ENCODE assay signal across 26 cellular contexts in the genomic region with DNA sequence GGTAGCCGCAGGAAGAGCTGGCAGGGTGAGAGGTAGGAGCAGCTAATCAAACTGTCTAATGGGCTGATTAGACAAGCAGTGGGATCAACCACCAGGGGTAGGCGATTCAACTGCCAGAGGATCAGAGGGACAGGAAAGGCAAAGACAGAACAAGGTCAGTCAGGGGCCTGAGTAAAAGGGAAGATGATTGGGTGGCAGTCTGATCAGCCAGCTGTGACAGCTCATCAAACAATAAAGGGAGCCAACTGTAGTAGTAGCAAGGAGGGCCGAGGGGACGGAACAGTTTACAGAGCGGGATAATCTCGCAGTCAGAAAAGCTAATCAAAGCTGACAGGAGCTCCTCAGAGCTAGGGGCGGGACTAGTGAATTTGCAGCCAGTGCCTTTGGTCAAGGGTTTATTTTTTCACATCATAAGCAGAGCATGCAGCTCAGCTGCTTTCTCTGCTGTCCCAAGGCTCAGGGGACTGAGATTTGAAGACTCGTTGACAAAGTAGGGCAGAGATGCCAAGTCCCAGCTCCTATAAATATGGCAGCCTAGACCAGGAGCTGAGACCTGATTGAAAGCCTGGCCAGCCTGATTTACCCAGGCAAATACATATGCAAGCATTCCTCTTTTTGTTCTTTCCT.
DNase-seq lines count a peak whose midpoint lies in the region; ATAC-seq, FAIRE-seq and TF ChIP-seq lines count a peak whose summit lies in the region.
"Had no signal": no experiment of that assay in that cellular context is flagged by ENCODE, and none has a peak within 500 bp of the region (broad histone marks: within the 10 kb centered on the region; RNA-seq: fewer than 3 reads in every experiment).

No MANE protein-coding gene starts in this region.

- TF ChIP-seq CTCF in GM12865 (IDR thresholded peaks at IDR 0.05; ENCODE audit: insufficient read depth, low read depth, low read length, missing control alignments): no peak
- no peak for TF ChIP-seq CTCF in H1 (IDR thresholded peaks at IDR 0.05; ENCODE audit: control extremely low read depth in 1 of 3, insufficient read depth in 1 of 3, low read depth in 1 of 3, low read length in 3 of 3)
- TF ChIP-seq CTCF in ovary (IDR thresholded peaks at IDR 0.05): no peak

- no peak overlapping the region for H3K4me3 ChIP-seq in GM12865 (ENCODE audit: low read depth, low read length)
- H3K4me3 ChIP-seq in H1 (ENCODE audit: extremely low read depth in 1 of 4, insufficient read depth in 2 of 4, low read depth in 3 of 4, low read length in 4 of 4): no peak overlapping the region
- H3K4me3 ChIP-seq in neuronal stem cell (ENCODE audit: low read length in 2 of 2): no peak overlapping the region
- no peak overlapping the region for H3K4me3 ChIP-seq in ovary
- H3K4me3 ChIP-seq: gastroesophageal sphincter, smooth muscle cell, thoracic aorta, uterus had no signal

- H3K36me3 ChIP-seq in H1 (ENCODE audit: control insufficient read depth in 2 of 4, insufficient read depth in 4 of 4, low read length in 3 of 4) (no peaks in the 10 kb centered on the region), neuronal stem cell (replicated peaks in 1 of 2; ENCODE audit: control insufficient read depth in 2 of 2, insufficient read depth in 2 of 2, low read length in 2 of 2) (no peaks in the 10 kb centered on the region), ovary (no peaks in the 10 kb centered on the region)
- H3K36me3 ChIP-seq: gastroesophageal sphincter, thoracic aorta, uterus had no signal

- CTCF ChIA-PET in H1 (lab: Charles Lee; ENCODE audit: partially characterized antibody): interaction anchor here (1.0 to 1.2 kb wide), 2 partner anchors 161 to 299 kb away, joined by 3 read pairs; no protein-coding TSS in a partner anchor

- 90% methylated on average over 8 of the region's 8 CpGs; no CpG with 5 or more reads in 1 of the 2 experiments for WGBS in H1 (ENCODE audit: extremely low coverage in 1 of 2, insufficient coverage in 1 of 2, insufficient read length in 1 of 2, insufficient replicate concordance in 2 of 2, low coverage in 1 of 2, low lambda C conversion rate in 2 of 2, missing lambda C conversion rate in 1 of 2), 2 experiments
- WGBS in neuronal stem cell (ENCODE audit: extremely low coverage in 2 of 2, insufficient read length in 2 of 2, insufficient replicate concordance in 1 of 2), 2 donors: no CpG with 5 or more reads among the region's 8 CpGs
- 63 to 76% (median 63%) methylated on average over 8 of the region's 8 CpGs for WGBS in ovary, 3 donors

- no peak for FAIRE-seq in H1 (lab: Jason Lieb, UNC)

- H3K18ac ChIP-seq in H1 (ENCODE audit: extremely low read depth, low read length): no peak overlapping the region
- H3K18ac ChIP-seq in neuronal stem cell (ENCODE audit: low read length): no peak overlapping the region

- no peaks in the 10 kb centered on the region for H4K20me1 ChIP-seq in H1 (replicated peaks in 1 of 2; ENCODE audit: control insufficient read depth in 1 of 2, insufficient read depth in 2 of 2, low read length in 2 of 2)

- no peaks in the 10 kb centered on the region for H3K23me2 ChIP-seq in H1 (ENCODE audit: low read depth, low read length)

- H3K56ac ChIP-seq in H1 (replicated peaks; ENCODE audit: insufficient read length, low read depth, low read length): no peak overlapping the region

- H2BK12ac ChIP-seq in H1 (ENCODE audit: low read depth, low read length) (no peak overlapping the region), neuronal stem cell (ENCODE audit: low read length) (no peak overlapping the region)

- no peaks in the 10 kb centered on the region for H3K4me1 ChIP-seq in H1 (replicated peaks in 1 of 4; ENCODE audit: control insufficient read depth in 3 of 4, insufficient read depth in 4 of 4, low read length in 3 of 4)
- no peaks in the 10 kb centered on the region for H3K4me1 ChIP-seq in neuronal stem cell (ENCODE audit: control insufficient read depth in 2 of 2, insufficient read depth in 1 of 2, low read depth in 1 of 2, low read length in 2 of 2)
- no peaks in the 10 kb centered on the region for H3K4me1 ChIP-seq in ovary (ENCODE audit: insufficient read depth)
- H3K4me1 ChIP-seq: gastroesophageal sphincter, uterus had no signal

- H3K23ac ChIP-seq in H1 (ENCODE audit: insufficient read length): no peak overlapping the region
- H3K23ac ChIP-seq in neuronal stem cell (ENCODE audit: low read depth, low read length, poor library complexity): no peak overlapping the region

- DNase-seq in GM12865 (ENCODE audit: low read depth) (peak; percentile 5), NCI-H82 treated with DMSO at 0.1 percent for 48 hours (lab: John Stamatoyannopoulos, UW; ENCODE audit: unreplicated experiment) (peak; percentile 3), H1 (ENCODE audit: low read depth in 1 of 2, low spot score in 2 of 2) (peak in 1 of 2 experiments; percentile 44), neuronal stem cell (ENCODE audit: low spot score) (no peak), ovary (no peak), DMS 273 (lab: John Stamatoyannopoulos, UW; ENCODE audit: unreplicated experiment) (no peak)
- DNase-seq: ACHN; activated CD8-positive, alpha-beta T cell treated with anti-CD3 and anti-CD28 coated beads, Interleukin-2, amount 10 ng/mL, durations not matched to agents 7 days and 5 days; activated naive CD4-positive, alpha-beta T cell treated with anti-CD3 and anti-CD28 coated beads, Interleukin-2, amount 50 U/mL, for 16 hours; amygdala; DMS153; immature natural killer cell; IMR-90; left cardiac atrium; NCI-H1436; NCI-H2081 treated with DMSO at 0.1 percent for 48 hours; NCI-H345; NCI-H748 treated with DMSO at 0.1 percent for 48 hours; right cardiac atrium; stimulated activated CD8-positive, alpha-beta memory T cell treated with anti-CD3 and anti-CD28 coated beads, Interleukin-4, amount 100 ng/mL, for 48 hours; stimulated activated naive CD8-positive, alpha-beta T cell treated with anti-CD3 and anti-CD28 coated beads, Interleukin-15, amount 100 ng/mL, for 72 hours; uterus had no signal

- no peaks in the 10 kb centered on the region for H3K79me1 ChIP-seq in H1 (ENCODE audit: low read depth, low read length)
- H3K79me1 ChIP-seq in neuronal stem cell (ENCODE audit: low read depth, low read length): no peaks in the 10 kb centered on the region

- no peak overlapping the region for H3K4me2 ChIP-seq in H1 (ENCODE audit: insufficient read depth in 1 of 2, low read depth in 2 of 2, low read length in 2 of 2)
- H3K4me2 ChIP-seq in neuronal stem cell (ENCODE audit: insufficient read depth, low read length, poor library complexity, severe bottlenecking): no peak overlapping the region
- H3K4me2 ChIP-seq: smooth muscle cell had no signal

- H2BK20ac ChIP-seq in H1 (ENCODE audit: low read length): no peak overlapping the region

- POLR2A ChIA-PET in H1 (lab: Charles Lee; ENCODE audit: partially characterized antibody): no interaction called here

- 0 out of 2 replicates have a peak overlapping the region, but pooled peaks have one; percentile 46 for H2BK15ac ChIP-seq in H1 (ENCODE audit: low read length)
- H2BK15ac ChIP-seq in neuronal stem cell (ENCODE audit: low read length): no peak overlapping the region

- no peak for TF ChIP-seq EP300 in H1 (IDR thresholded peaks at IDR 0.05; ENCODE audit: borderline replicate concordance in 1 of 2, low read depth in 2 of 2, low read length in 2 of 2)
- no peak for TF ChIP-seq EP300 in ovary (IDR thresholded peaks at IDR 0.05)

- H2BK120ac ChIP-seq in H1 (replicated peaks; ENCODE audit: low read depth, low read length) (no peak overlapping the region), neuronal stem cell (ENCODE audit: low read depth, low read length) (no peak overlapping the region)

- H4K8ac ChIP-seq in H1 (ENCODE audit: extremely low read depth, insufficient read depth, low read length) (no peak overlapping the region), neuronal stem cell (ENCODE audit: low read depth, low read length) (no peak overlapping the region)

- H3K9me3 ChIP-seq in H1 (ENCODE audit: insufficient read depth in 2 of 2, low read depth in 1 of 2, low read length in 1 of 2): no peaks in the 10 kb centered on the region
- no peaks in the 10 kb centered on the region for H3K9me3 ChIP-seq in neuronal stem cell (replicated peaks in 1 of 2; ENCODE audit: control insufficient read depth in 2 of 2, insufficient read depth in 1 of 2, low read depth in 1 of 2, low read length in 2 of 2)
- no peaks in the 10 kb centered on the region for H3K9me3 ChIP-seq in ovary
- H3K9me3 ChIP-seq: gastroesophageal sphincter, thoracic aorta, uterus had no signal

- H3K14ac ChIP-seq in H1 (ENCODE audit: insufficient read length) (no peak overlapping the region), neuronal stem cell (ENCODE audit: low read length) (no peak overlapping the region)

- peaks cover 0 to 1% (median 0%) of the 10 kb centered on the region in 4 experiments; a peak in 1 of 7 replicates for H3K27me3 ChIP-seq in H1 (replicated peaks in 1 of 4; ENCODE audit: control insufficient read depth in 3 of 4, extremely low read depth in 1 of 4, insufficient read depth in 3 of 4, low read length in 3 of 4)
- no peaks in the 10 kb centered on the region for H3K27me3 ChIP-seq in neuronal stem cell (ENCODE audit: control insufficient read depth in 3 of 3, insufficient read depth in 3 of 3, low read depth in 1 of 3, low read length in 3 of 3)
- H3K27me3 ChIP-seq in ovary: no peaks in the 10 kb centered on the region
- H3K27me3 ChIP-seq: gastroesophageal sphincter, uterus had no signal

- H4K91ac ChIP-seq in H1 (replicated peaks; ENCODE audit: insufficient read length, low read length): no peak overlapping the region
- H4K91ac ChIP-seq in neuronal stem cell (ENCODE audit: low read depth, low read length, poor library complexity): no peak overlapping the region

- H2AK5ac ChIP-seq in H1 (ENCODE audit: low read depth, low read length) (no peak overlapping the region), neuronal stem cell (ENCODE audit: low read depth, low read length) (peak overlapping the region; percentile 6)

- H3K27ac ChIP-seq in H1 (ENCODE audit: low read depth, low read length): no peak overlapping the region
- H3K27ac ChIP-seq in neuronal stem cell (replicated peaks; ENCODE audit: low read length): no peak overlapping the region
- no peak overlapping the region for H3K27ac ChIP-seq in ovary
- H3K27ac ChIP-seq: gastroesophageal sphincter, thoracic aorta, uterus had no signal

- H2BK5ac ChIP-seq in H1 (ENCODE audit: low read depth, low read length) (no peak overlapping the region), neuronal stem cell (ENCODE audit: low read length) (no peak overlapping the region)

- ATAC-seq in HG02588 (IDR thresholded peaks at IDR 0.05; ENCODE audit: unreplicated experiment): no peak
- ATAC-seq: activated CD8-positive, alpha-beta T cell treated with anti-CD3 and anti-CD28 coated beads, Interleukin-2, amount 10 ng/mL, durations not matched to agents 7 days and 5 days; gastroesophageal sphincter; stimulated activated naive CD8-positive, alpha-beta T cell treated with anti-CD3 and anti-CD28 coated beads, Interleukin-15, amount 100 ng/mL, for 72 hours had no signal

- peak overlapping the region; percentile 97 for H2AFZ ChIP-seq in H1 (ENCODE audit: low read length)
- no peak overlapping the region for H2AFZ ChIP-seq in neuronal stem cell (ENCODE audit: low read length)

- no peak for TF ChIP-seq RAD21 in H1 (IDR thresholded peaks at IDR 0.05 in 1 of 2, conservative IDR thresholded peaks at IDR 0.05 in 1 of 2; ENCODE audit: low read depth in 2 of 2, low read length in 2 of 2)

- no peak for TF ChIP-seq POLR2A in H1 (IDR thresholded peaks at IDR 0.05; ENCODE audit: control extremely low read depth in 1 of 2, low read depth in 2 of 2, low read length in 2 of 2)
- TF ChIP-seq POLR2A in ovary (IDR thresholded peaks at IDR 0.05): no peak

- no peak overlapping the region for H4K5ac ChIP-seq in H1 (ENCODE audit: insufficient read length, low read depth, low read length)

- intact Hi-C loops in ovary (cut with DNase I): no loop called here

- H3K9ac ChIP-seq in H1 (replicated peaks in 1 of 4; ENCODE audit: extremely low read depth in 1 of 4, low read depth in 3 of 4, low read length in 3 of 4): no peak overlapping the region
- H3K9ac ChIP-seq in neuronal stem cell (ENCODE audit: low read depth, low read length, poor library complexity): no peak overlapping the region

- no peaks in the 10 kb centered on the region for H3K79me2 ChIP-seq in H1 (ENCODE audit: control insufficient read depth in 1 of 2, insufficient read depth in 2 of 2, low read length in 2 of 2)

- no peak overlapping the region for H3K4ac ChIP-seq in H1 (replicated peaks; ENCODE audit: insufficient read length, low read depth, low read length)
- no peak overlapping the region for H3K4ac ChIP-seq in neuronal stem cell (ENCODE audit: low read length)

Comparison
In these comparisons a context has a peak if more than half of its experiments do, and no peak if none do; other contexts are left out.
1. DNase-seq: peak in GM12865 (single experiment) and NCI-H82 treated with DMSO at 0.1 percent for 48 hours (single experiment); none in neuronal stem cell (single experiment), ovary (0 of 5) and DMS 273 (single experiment).